In the genomic region with DNA sequence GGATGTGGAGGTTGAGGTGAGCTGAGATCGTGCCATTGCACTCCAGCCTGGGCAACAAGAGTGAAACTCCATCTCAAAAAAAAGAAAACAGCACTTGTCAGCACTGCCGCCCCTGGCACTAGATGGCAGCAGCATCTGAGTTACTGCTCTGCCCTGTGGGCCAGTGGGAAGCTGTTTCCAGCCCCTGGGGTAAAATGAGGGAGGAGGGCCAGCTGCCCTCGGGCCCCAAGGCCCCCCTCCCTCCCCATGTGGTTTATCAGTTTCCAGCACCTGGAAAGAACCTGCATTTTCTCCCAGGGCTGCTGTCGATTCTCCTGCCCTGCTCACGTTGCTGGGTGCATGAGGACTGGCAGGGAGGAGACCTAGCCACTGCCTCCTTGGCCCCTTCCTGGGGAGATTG, we compare ENCODE assay signal across 8 cellular contexts. TPM values are rescaled to one million over a fixed set of nuclear protein-coding genes. Genes with fewer than 3 reads are reported as not detected.
DNase-seq lines count a peak whose midpoint lies in the region; ATAC-seq lines count a peak whose summit lies in the region.

No MANE protein-coding gene starts in this region.

- H3K36me3 Mint-ChIP-seq in activated CD4-positive, alpha-beta T cell treated with anti-CD3 and anti-CD28 coated beads for 36 hours (ENCODE audit: low read depth): peaks cover 34% of the 10 kb centered on the region
- H3K36me3 Mint-ChIP-seq in natural killer cell treated with Interleukin-12 subunit alpha and Interleukin-12 subunit beta and Interleukin-15 and Interleukin-18, amount 100 ng/mL, for 72 hours: no peaks in the 10 kb centered on the region

- H3K27me3 Mint-ChIP-seq in activated CD4-positive, alpha-beta T cell treated with anti-CD3 and anti-CD28 coated beads for 36 hours: no peaks in the 10 kb centered on the region
- no peaks in the 10 kb centered on the region for H3K27me3 Mint-ChIP-seq in natural killer cell treated with Interleukin-12 subunit alpha and Interleukin-12 subunit beta and Interleukin-15 and Interleukin-18, amount 100 ng/mL, for 72 hours

- peak; percentile 61 for DNase-seq in activated CD4-positive, alpha-beta T cell treated with anti-CD3 and anti-CD28 coated beads for 36 hours
- DNase-seq in activated CD4-positive, alpha-beta T cell treated with anti-CD3 and anti-CD28 coated beads for 1 hour: no peak
- DNase-seq in NCI-H2196 (lab: John Stamatoyannopoulos, UW; ENCODE audit: unreplicated experiment): peak; percentile 42
- DNase-seq in cerebellum (ENCODE audit: low spot score): peak; percentile 19
- DNase-seq in natural killer cell treated with Interleukin-12 subunit alpha and Interleukin-12 subunit beta and Interleukin-15 and Interleukin-18, amount 100 ng/mL, for 72 hours (ENCODE audit: low spot score): no peak
- DNase-seq in islet precursor cell: no peak
- DNase-seq in epidermal melanocyte (ENCODE audit: insufficient read length, low spot score): no peak

- CTCF ChIA-PET in activated CD4-positive, alpha-beta T cell treated with anti-CD3 and anti-CD28 coated beads for 36 hours (lab: Charles Lee): interaction anchor here (0.6 to 1.5 kb wide), 3 partner anchors 26 to 99 kb away, joined by 3 to 4 read pairs (median 4); no protein-coding TSS in a partner anchor

- peak; percentile 88 for ATAC-seq in activated CD4-positive, alpha-beta T cell treated with anti-CD3 and anti-CD28 coated beads for 36 hours
- peak; percentile 39 to 61 for ATAC-seq in natural killer cell treated with Interleukin-12 subunit alpha and Interleukin-12 subunit beta and Interleukin-15 and Interleukin-18, amount 100 ng/mL, for 72 hours
- no peak for ATAC-seq in HG03342 (IDR thresholded peaks at IDR 0.05; ENCODE audit: unreplicated experiment)

- H3K27ac Mint-ChIP-seq in activated CD4-positive, alpha-beta T cell treated with anti-CD3 and anti-CD28 coated beads for 36 hours: no peak overlapping the region
- no peak overlapping the region for H3K27ac Mint-ChIP-seq in natural killer cell treated with Interleukin-12 subunit alpha and Interleukin-12 subunit beta and Interleukin-15 and Interleukin-18, amount 100 ng/mL, for 72 hours

- no peaks in the 10 kb centered on the region for H3K9me3 Mint-ChIP-seq in activated CD4-positive, alpha-beta T cell treated with anti-CD3 and anti-CD28 coated beads for 36 hours (ENCODE audit: low read depth)
- H3K9me3 Mint-ChIP-seq in natural killer cell treated with Interleukin-12 subunit alpha and Interleukin-12 subunit beta and Interleukin-15 and Interleukin-18, amount 100 ng/mL, for 72 hours: no peaks in the 10 kb centered on the region

- POLR2A ChIA-PET in activated CD4-positive, alpha-beta T cell treated with anti-CD3 and anti-CD28 coated beads for 36 hours (lab: Charles Lee): no interaction called here

- H3K4me1 Mint-ChIP-seq in activated CD4-positive, alpha-beta T cell treated with anti-CD3 and anti-CD28 coated beads for 36 hours: peaks cover 4% of the 10 kb centered on the region
- H3K4me1 Mint-ChIP-seq in natural killer cell treated with Interleukin-12 subunit alpha and Interleukin-12 subunit beta and Interleukin-15 and Interleukin-18, amount 100 ng/mL, for 72 hours (ENCODE audit: low read depth in 2 of 2): no peaks in the 10 kb centered on the region

- intact Hi-C loops in activated CD4-positive, alpha-beta T cell treated with anti-CD3 and anti-CD28 coated beads for 36 hours (cut with DNase I, micrococcal nuclease): no loop called here

- H3K4me3 Mint-ChIP-seq in activated CD4-positive, alpha-beta T cell treated with anti-CD3 and anti-CD28 coated beads for 36 hours: no peak overlapping the region
- H3K4me3 Mint-ChIP-seq in natural killer cell treated with Interleukin-12 subunit alpha and Interleukin-12 subunit beta and Interleukin-15 and Interleukin-18, amount 100 ng/mL, for 72 hours: no peak overlapping the region

RNA-seq across cellular contexts. Expression of gene CEL, which starts 13.2 kb away (rescaled TPM):
- 1 to 10 TPM in 1 of 2 experiments, under 1 TPM in 1; 0.98 to 1.2 TPM for total RNA-seq in activated CD4-positive, alpha-beta T cell treated with anti-CD3 and anti-CD28 coated beads for 36 hours
- 0.73 TPM for total RNA-seq in cerebellum
- total RNA-seq in natural killer cell treated with Interleukin-12 subunit alpha and Interleukin-12 subunit beta and Interleukin-15 and Interleukin-18, amount 100 ng/mL, for 72 hours: 1 to 10 TPM in 1 of 2 donors, under 1 TPM in 1; 0.95 to 2.1 TPM

RNA-seq across cellular contexts. Expression of gene GTF3C5, which starts 17.8 kb away (rescaled TPM):
- 10 to 100 TPM; 81.3 to 84.5 TPM for total RNA-seq in activated CD4-positive, alpha-beta T cell treated with anti-CD3 and anti-CD28 coated beads for 36 hours
- total RNA-seq in cerebellum: 26.5 TPM
- total RNA-seq in natural killer cell treated with Interleukin-12 subunit alpha and Interleukin-12 subunit beta and Interleukin-15 and Interleukin-18, amount 100 ng/mL, for 72 hours: 10 to 100 TPM; 69.2 to 81.4 TPM

Comparison
In these comparisons a context has a peak if more than half of its experiments do, and no peak if none do; other contexts are left out.
1. DNase-seq: peak in activated CD4-positive, alpha-beta T cell treated with anti-CD3 and anti-CD28 coated beads for 36 hours (single experiment), NCI-H2196 (single experiment) and cerebellum (single experiment); none in activated CD4-positive, alpha-beta T cell treated with anti-CD3 and anti-CD28 coated beads for 1 hour (single experiment), natural killer cell treated with Interleukin-12 subunit alpha and Interleukin-12 subunit beta and Interleukin-15 and Interleukin-18, amount 100 ng/mL, for 72 hours (single experiment), islet precursor cell (single experiment) and epidermal melanocyte (single experiment).